In the genomic region with DNA sequence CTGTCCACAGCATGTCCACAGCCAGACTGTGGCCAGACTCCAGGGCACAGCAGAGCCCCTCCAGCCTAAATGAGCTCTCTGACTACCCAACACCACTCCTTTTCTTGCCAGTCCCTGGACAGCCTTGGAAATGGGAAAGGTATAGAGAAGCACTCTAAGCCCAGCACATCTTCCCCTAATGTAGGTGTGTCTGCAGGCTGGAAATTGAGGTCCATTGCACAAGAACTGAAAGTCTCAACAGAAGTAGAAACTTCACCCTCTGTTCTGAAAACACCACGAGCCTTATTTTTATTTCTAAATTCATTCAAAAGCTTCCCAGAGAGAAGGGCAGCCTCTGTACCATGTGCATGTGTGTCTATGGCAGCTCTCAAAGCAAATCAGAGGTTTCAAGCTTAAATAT, we compare ENCODE assay signal across 18 cellular contexts. TPM values are rescaled to one million over a fixed set of nuclear protein-coding genes. Genes with fewer than 3 reads are reported as not detected.
DNase-seq lines count a peak whose midpoint lies in the region; ATAC-seq, FAIRE-seq and TF ChIP-seq lines count a peak whose summit lies in the region.
"Had no signal": no experiment of that assay in that cellular context is flagged by ENCODE, and none has a peak within 500 bp of the region (broad histone marks: within the 10 kb centered on the region; RNA-seq: fewer than 3 reads in every experiment).

No MANE protein-coding gene starts in this region.

- H2AFZ ChIP-seq in PC-3 (ENCODE audit: low read length) (peak overlapping the region; percentile 1; the same call in 1 of the 2 replicates), fibroblast of lung (ENCODE audit: low read length) (no peak overlapping the region)
- H2AFZ ChIP-seq: parathyroid adenoma had no signal

- H3K9ac ChIP-seq in PC-3 (ENCODE audit: low read length) (no peak overlapping the region), fibroblast of lung (ENCODE audit: insufficient read depth, low read length) (no peak overlapping the region)
- H3K9ac ChIP-seq: parathyroid adenoma had no signal

- H3K4me3 ChIP-seq in PC-3 (ENCODE audit: low read length) (no peak overlapping the region), fibroblast of lung (replicated peaks in 1 of 4; ENCODE audit: control extremely low read depth in 1 of 4, insufficient read depth in 1 of 4, low read depth in 3 of 4, low read length in 4 of 4) (no peak overlapping the region)
- H3K4me3 ChIP-seq: breast epithelium, skin epidermis had no signal

- ATAC-seq in PC-3 (no peak), GM21528 (IDR thresholded peaks at IDR 0.05; ENCODE audit: low FRiP score, unreplicated experiment) (no peak)
- ATAC-seq: left cardiac atrium; naive thymus-derived CD8-positive, alpha-beta T cell had no signal

- no peaks in the 10 kb centered on the region for H3K9me2 ChIP-seq in PC-3 (replicated peaks; ENCODE audit: low read length)

- no peaks in the 10 kb centered on the region for H3F3A ChIP-seq in PC-3 (ENCODE audit: low read length, unreplicated experiment)

- peak; percentile 87 for FAIRE-seq in urothelium cell line (lab: Jason Lieb, UNC)

- CTCF ChIA-PET in PC-3 (lab: Charles Lee), result interaction anchor here (0.5 to 1.8 kb wide), 26 partner anchors 8 to 1498 kb away, joined by 3 to 36 read pairs (median 4); no protein-coding TSS in a partner anchor

- POLR2A ChIA-PET in PC-3 (lab: Charles Lee; ENCODE audit: unreplicated experiment), result interaction anchor here (0.5 to 0.6 kb wide), 2 partner anchors 236 to 591 kb away, joined by 3 to 5 read pairs; no protein-coding TSS in a partner anchor

- no TSS peak for BruUV-seq in PC-3 (replicated peaks; lab: Mats Ljungman, UMichigan)

- no peaks in the 10 kb centered on the region for H3K36me3 ChIP-seq in PC-3 (ENCODE audit: low read depth, low read length)
- H3K36me3 ChIP-seq in fibroblast of lung (ENCODE audit: control insufficient read depth, insufficient read depth, low read length), result no peaks in the 10 kb centered on the region
- H3K36me3 ChIP-seq: breast epithelium had no signal

- peak overlapping the region; percentile 2 for H3K27ac ChIP-seq in PC-3 (ENCODE audit: low read length)
- no peak overlapping the region for H3K27ac ChIP-seq in fibroblast of lung (ENCODE audit: insufficient read depth, low read length)
- H3K27ac ChIP-seq: breast epithelium, HL-60, parathyroid adenoma, skin epidermis had no signal

- no peaks in the 10 kb centered on the region for H3K9me3 ChIP-seq in PC-3 (ENCODE audit: low read length)
- no peaks in the 10 kb centered on the region for H3K9me3 ChIP-seq in fibroblast of lung (ENCODE audit: control insufficient read depth, insufficient read depth, low read depth, low read length)
- H3K9me3 ChIP-seq: breast epithelium had no signal

- H3K27me3 ChIP-seq in PC-3 (ENCODE audit: low read length) (no peaks in the 10 kb centered on the region), fibroblast of lung (ENCODE audit: control insufficient read depth, insufficient read depth, low read length) (no peaks in the 10 kb centered on the region)

- DNase-seq in NOMO-1 treated with DMSO at 0.1 percent for 48 hours (lab: John Stamatoyannopoulos, UW; ENCODE audit: unreplicated experiment), result peak; percentile 40
- DNase-seq in NOMO-1 treated with dmso at 0.1 percent for 144 hours (lab: John Stamatoyannopoulos, UW; ENCODE audit: unreplicated experiment), result no peak
- DNase-seq in PC-3, result peak; percentile 51
- no peak for DNase-seq in fibroblast of lung (ENCODE audit: low read depth in 2 of 2)
- no peak for DNase-seq in urothelium cell line (ENCODE audit: low spot score)
- no peak for DNase-seq in NCI-H510A treated with DMSO at 0.1 percent for 48 hours (lab: John Stamatoyannopoulos, UW)
- no peak for DNase-seq in NCI-H2081 treated with DMSO at 0.1 percent for 48 hours (lab: John Stamatoyannopoulos, UW)
- DNase-seq: GF-D8; stimulated activated naive B cell treated with anti-CD40 and anti-IgM and Interleukin-4, amounts not matched to agents 10 μg/mL and 1 μg/mL and 100 μg/mL, for 72 hours had no signal

- H3K4me2 ChIP-seq in PC-3 (ENCODE audit: low read length), result peak overlapping the region; percentile 17
- H3K4me2 ChIP-seq in fibroblast of lung (ENCODE audit: extremely low read depth, insufficient read depth, low read length), result peak overlapping the region; percentile 40

- peaks cover 40% of the 10 kb centered on the region for H3K4me1 ChIP-seq in PC-3 (ENCODE audit: insufficient read depth, low read length)
- H3K4me1 ChIP-seq in fibroblast of lung (ENCODE audit: control insufficient read depth, extremely low read depth, insufficient read depth, low read length), result peaks cover 4% of the 10 kb centered on the region
- H3K4me1 ChIP-seq: breast epithelium, parathyroid adenoma had no signal

- H4K20me1 ChIP-seq in PC-3 (ENCODE audit: low read length), result no peaks in the 10 kb centered on the region
- no peaks in the 10 kb centered on the region for H4K20me1 ChIP-seq in fibroblast of lung (ENCODE audit: control insufficient read depth, extremely low read depth, insufficient read depth, low read length)

- H3K79me2 ChIP-seq in PC-3 (ENCODE audit: low read length) (peaks cover 23% of the 10 kb centered on the region), fibroblast of lung (ENCODE audit: control insufficient read depth, insufficient read depth, low read length) (peaks cover 10% of the 10 kb centered on the region)
- H3K79me2 ChIP-seq: parathyroid adenoma had no signal

- intact Hi-C loops in PC-3 (cut with micrococcal nuclease), result loop anchor here (1.0 to 5.0 kb wide), 6 partner anchors 121 to 334 kb away; no protein-coding TSS in a partner anchor

- TF ChIP-seq CTCF in PC-3 (conservative IDR thresholded peaks at IDR 0.05; ENCODE audit: low read depth, low read length), result no peak
- no peak for TF ChIP-seq CTCF in fibroblast of lung (conservative IDR thresholded peaks at IDR 0.05 in 1 of 2, IDR thresholded peaks at IDR 0.05 in 1 of 2; ENCODE audit: low read depth in 1 of 2, low read length in 2 of 2)

RNA-seq across cellular contexts. Expression of a gene that starts 3.7 kb away (rescaled TPM):
- total RNA-seq in PC-3 (2014; rRNA removed) (143 and 193 TPM in 2 replicates), fibroblast of lung (103 and 138 TPM in 2 replicates)
- 31.0 and 70.0 TPM in 2 replicates for polyA plus RNA-seq in fibroblast of lung
- polyA plus RNA-seq in fibroblast of lung (2012), result 23.3 and 68.0 TPM in 2 replicates
- polyA minus RNA-seq in fibroblast of lung (ENCODE audit: low replicate concordance), result 53.2 and 116 TPM in 2 replicates
- total RNA-seq: CD4-positive, alpha-beta T cell; lung microvascular endothelial cell; naive thymus-derived CD8-positive, alpha-beta T cell had no signal
- polyA plus RNA-seq: naive thymus-derived CD8-positive, alpha-beta T cell had no signal

Comparison
In these comparisons a context has a peak if more than half of its experiments do, and no peak if none do; other contexts are left out.
1. DNase-seq: peak in NOMO-1 treated with DMSO at 0.1 percent for 48 hours (single experiment) and PC-3 (single experiment); none in NOMO-1 treated with dmso at 0.1 percent for 144 hours (single experiment), fibroblast of lung (0 of 2), urothelium cell line (single experiment), NCI-H510A treated with DMSO at 0.1 percent for 48 hours (single experiment) and NCI-H2081 treated with DMSO at 0.1 percent for 48 hours (single experiment).